ENCODE assay signal across 24 cellular contexts in genomic region chr2:188437537-188437936, GRCh38.
"Had no signal": no experiment of that assay in that cellular context is flagged by ENCODE, and none has a peak within 500 bp of the region (broad histone marks: within the 10 kb centered on the region; RNA-seq: fewer than 3 reads in every experiment).

No MANE protein-coding gene starts in this region.

- H3K9me3 ChIP-seq: esophagus squamous epithelium, gastrocnemius medialis, left lung, lower lobe of right lung, mucosa of descending colon had no signal

- H3K4me1 ChIP-seq: esophagus squamous epithelium, gastrocnemius medialis, heart right ventricle, left lung, lower lobe of right lung had no signal

- DNase-seq: cortex of kidney; effector CD8-positive, alpha-beta T cell; effector memory CD8-positive, alpha-beta T cell; endodermal cell; erythroblast; esophagus squamous epithelium; foreskin fibroblast; foreskin melanocyte; gastrocnemius medialis; glutamatergic neuron; head of caudate nucleus; heart right ventricle; hippocampal formation; left cardiac atrium; left lung; left ventricle myocardium superior; lower lobe of right lung; mesenchymal stem cell; mucosa of descending colon; naive B cell; naive thymus-derived CD8-positive, alpha-beta T cell had no signal

- H3K4me3 ChIP-seq: esophagus squamous epithelium, gastrocnemius medialis, heart right ventricle, left lung, lower lobe of right lung, mucosa of descending colon had no signal

- H3K36me3 ChIP-seq: esophagus squamous epithelium, gastrocnemius medialis, heart right ventricle, left lung, lower lobe of right lung had no signal

- ATAC-seq: effector memory CD8-positive, alpha-beta T cell; esophagus mucosa; gastrocnemius medialis; heart right ventricle; left cardiac atrium; left lung; left ventricle myocardium superior; lower lobe of right lung; mucosa of descending colon; naive thymus-derived CD8-positive, alpha-beta T cell had no signal

- FAIRE-seq: keratinocyte had no signal

- H3K27me3 ChIP-seq: esophagus squamous epithelium, gastrocnemius medialis, heart right ventricle, left lung had no signal

- H3K27ac ChIP-seq: epithelial cell of prostate, esophagus squamous epithelium, gastrocnemius medialis, heart right ventricle, left lung, lower lobe of right lung had no signal
